Comparison of ENCODE assay signal across 22 cellular contexts in the genomic region with DNA sequence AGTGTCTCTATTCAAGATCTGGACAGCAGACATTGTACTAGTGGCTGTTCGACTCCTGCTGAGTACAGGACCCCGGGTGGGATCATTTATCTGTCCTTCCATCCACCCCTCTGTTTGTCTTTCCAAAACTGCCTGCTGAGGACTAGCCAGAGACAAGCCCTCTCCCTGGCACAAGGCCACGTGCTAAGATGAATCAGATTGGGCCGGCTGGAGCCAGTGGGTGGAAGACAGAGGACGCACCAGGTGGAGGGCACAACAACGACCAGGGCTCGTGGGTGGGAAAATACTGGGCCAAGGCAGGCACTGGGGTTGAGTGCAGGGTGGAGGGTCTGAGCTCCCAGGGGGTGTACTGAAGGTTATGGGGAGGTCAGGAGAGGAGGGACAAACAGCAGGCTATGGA. TPM values are rescaled to one million over a fixed set of nuclear protein-coding genes. Genes with fewer than 3 reads are reported as not detected.
A peak's percentile ranks its signal among the peaks of the same experiment; 100 is the strongest.
DNase-seq lines count a peak whose midpoint lies in the region; ATAC-seq and TF ChIP-seq lines count a peak whose summit lies in the region.
"Had no signal": no experiment of that assay in that cellular context is flagged by ENCODE, and none has a peak within 500 bp of the region (broad histone marks: within the 10 kb centered on the region; RNA-seq: fewer than 3 reads in every experiment).

No MANE protein-coding gene starts in this region.

- H3K4me3 ChIP-seq in epithelial cell of esophagus (ENCODE audit: low read length) (no peak overlapping the region), spleen (no peak overlapping the region)
- H3K4me3 ChIP-seq: left ventricle myocardium inferior, testis had no signal

- TF ChIP-seq POLR2A in spleen (IDR thresholded peaks at IDR 0.05), result no peak

- DNase-seq in NCI-H1092 treated with DMSO at 0.1 percent for 48 hours (lab: John Stamatoyannopoulos, UW) (peak; percentile 28), NCI-H1092 (lab: John Stamatoyannopoulos, UW) (no peak), NCI-H146 treated with DMSO at 0.1 percent for 48 hours (lab: John Stamatoyannopoulos, UW; ENCODE audit: unreplicated experiment) (peak; percentile 36), epithelial cell of esophagus (ENCODE audit: low read depth) (peak; percentile 43), sciatic nerve (ENCODE audit: low spot score) (peak; percentile 54), spleen (no peak), NCI-H524 treated with DMSO at 0.1 percent for 48 hours (lab: John Stamatoyannopoulos, UW) (no peak), NCI-H1048 (lab: John Stamatoyannopoulos, UW) (no peak)
- DNase-seq: activated CD4-positive, alpha-beta T cell treated with anti-CD3 and anti-CD28 coated beads for 4 hours; activated naive CD8-positive, alpha-beta T cell treated with anti-CD3 and anti-CD28 coated beads for 36 hours; activated T-cell treated with anti-CD3 and anti-CD28 coated beads for 4 hours; central memory CD4-positive, alpha-beta T cell; DMS79 treated with DMSO at 0.1 percent for 48 hours; left ventricle myocardium inferior; naive thymus-derived CD4-positive, alpha-beta T cell; NCI-H226; SIG-M5; stimulated activated CD4-positive, alpha-beta T cell treated with anti-CD3 and anti-CD28 coated beads, Interleukin-2, amount 100 ng/mL, for 48 hours; testis had no signal

- WGBS in spleen, 5 donors, result 84 to 93% (median 87%) methylated on average over 7 of the region's 7 CpGs

- no peaks in the 10 kb centered on the region for H3K9me3 ChIP-seq in spleen
- H3K9me3 ChIP-seq: testis had no signal

- ATAC-seq in sciatic nerve, result no peak
- ATAC-seq: naive thymus-derived CD4-positive, alpha-beta T cell had no signal

- H3K4me1 ChIP-seq in spleen, result peaks cover 7 to 16% (median 13%) of the 10 kb centered on the region in 6 donors
- H3K4me1 ChIP-seq: testis had no signal

- no peak overlapping the region for H3K27ac ChIP-seq in spleen
- H3K27ac ChIP-seq: C4-2B, left ventricle myocardium inferior, testis had no signal

- peaks cover 8 to 49% (median 26%) of the 10 kb centered on the region in 7 donors for H3K27me3 ChIP-seq in spleen (replicated peaks in 1 of 7)
- H3K27me3 ChIP-seq: testis had no signal

- intact Hi-C loops in sciatic nerve (cut with DNase I) (no loop called here), spleen (cut with DNase I; ENCODE audit: low total_unique reads) (no loop called here)

- no peak for TF ChIP-seq CTCF in epithelial cell of esophagus (IDR thresholded peaks at IDR 0.05; ENCODE audit: insufficient read depth, low read depth, low read length, missing control alignments)
- TF ChIP-seq CTCF in spleen (IDR thresholded peaks at IDR 0.05 in 8 of 11, conservative IDR thresholded peaks at IDR 0.05 in 3 of 11), result no peak

- no peaks in the 10 kb centered on the region for H3K36me3 ChIP-seq in spleen
- H3K36me3 ChIP-seq: left ventricle myocardium inferior had no signal

RNA-seq across cellular contexts. Expression of gene CA7, which starts 1.4 kb away (rescaled TPM):
- total RNA-seq in sciatic nerve (not detected), spleen (not detected)
- polyA plus RNA-seq in spleen, result not detected
- total RNA-seq: A172; activated naive CD8-positive, alpha-beta T cell treated with anti-CD3 and anti-CD28 coated beads for 36 hours; HT1080; left ventricle myocardium inferior; naive thymus-derived CD4-positive, alpha-beta T cell had no signal
- polyA plus RNA-seq: naive thymus-derived CD4-positive, alpha-beta T cell had no signal

RNA-seq across cellular contexts. Expression of gene NAE1, which starts 12.0 kb away (rescaled TPM):
- total RNA-seq in sciatic nerve (60.6 TPM), spleen (10 to 100 TPM; 32.4 to 51.4 (median 44.5) TPM)
- polyA plus RNA-seq in spleen, result 10 to 100 TPM; 29.7 to 31.0 (median 29.9) TPM

RNA-seq across cellular contexts. Expression of gene PDP2, which starts 37.5 kb away (rescaled TPM):
- total RNA-seq in sciatic nerve (17.6 TPM), spleen (1 to 10 TPM; 3.8 to 9.6 (median 7.3) TPM)
- polyA plus RNA-seq in spleen, result 1 to 10 TPM; 1.0 to 1.5 (median 1.1) TPM

RNA-seq across cellular contexts. Expression of gene TERB1, which starts 41.4 kb away (rescaled TPM):
- total RNA-seq in sciatic nerve (0.58 TPM), spleen (under 1 TPM in 1 of 7 donors, not detected in 6; 0.41 TPM)
- under 1 TPM in 1 of 3 donors, not detected in 2; 0.04 TPM for polyA plus RNA-seq in spleen
- total RNA-seq: A172; activated naive CD8-positive, alpha-beta T cell treated with anti-CD3 and anti-CD28 coated beads for 36 hours; HT1080; left ventricle myocardium inferior had no signal
- polyA plus RNA-seq: naive thymus-derived CD4-positive, alpha-beta T cell had no signal

Comparison
In these comparisons a context has a peak if more than half of its experiments do, and no peak if none do; other contexts are left out.
1. DNase-seq: peak in NCI-H1092 treated with DMSO at 0.1 percent for 48 hours (single experiment), NCI-H146 treated with DMSO at 0.1 percent for 48 hours (single experiment), epithelial cell of esophagus (single experiment) and sciatic nerve (single experiment); none in NCI-H1092 (single experiment), spleen (single experiment), NCI-H524 treated with DMSO at 0.1 percent for 48 hours (single experiment) and NCI-H1048 (single experiment).